8 cellular contexts compared by ENCODE assay signal in genomic region chr12:45415393-45415817, GRCh38.
A peak's percentile ranks its signal among the peaks of the same experiment; 100 is the strongest.
DNase-seq lines count a peak whose midpoint lies in the region; ATAC-seq, FAIRE-seq and TF ChIP-seq lines count a peak whose summit lies in the region.

No MANE protein-coding gene starts in this region.

- H3K79me2 ChIP-seq in keratinocyte (ENCODE audit: control insufficient read depth, insufficient read depth, low read length) = no peaks in the 10 kb centered on the region

- H3K27me3 Mint-ChIP-seq in activated CD8-positive, alpha-beta memory T cell treated with anti-CD3 and anti-CD28 coated beads, Interleukin-2, amount 10 ng/mL, durations not matched to agents 7 days and 5 days = no peaks in the 10 kb centered on the region

- no peaks in the 10 kb centered on the region for H3K27me3 ChIP-seq in keratinocyte (ENCODE audit: control insufficient read depth, extremely low read depth, insufficient read depth, low read length)

- no peak overlapping the region for H2AFZ ChIP-seq in keratinocyte (ENCODE audit: control insufficient read depth, low read length)

- H4K20me1 ChIP-seq in keratinocyte (ENCODE audit: control insufficient read depth, extremely low read depth, insufficient read depth, low read length) = no peaks in the 10 kb centered on the region

- H3K36me3 Mint-ChIP-seq in activated CD8-positive, alpha-beta memory T cell treated with anti-CD3 and anti-CD28 coated beads, Interleukin-2, amount 10 ng/mL, durations not matched to agents 7 days and 5 days = peaks cover 20% of the 10 kb centered on the region

- no peak overlapping the region for H3K27ac Mint-ChIP-seq in activated CD8-positive, alpha-beta memory T cell treated with anti-CD3 and anti-CD28 coated beads, Interleukin-2, amount 10 ng/mL, durations not matched to agents 7 days and 5 days

- H3K4me3 ChIP-seq in keratinocyte (ENCODE audit: control insufficient read depth in 2 of 3, extremely low read depth in 1 of 3, insufficient read depth in 2 of 3, low read depth in 1 of 3, low read length in 3 of 3) = no peak overlapping the region

- H3K36me3 ChIP-seq in keratinocyte (ENCODE audit: control insufficient read depth in 2 of 2, extremely low read depth in 1 of 2, insufficient read depth in 2 of 2, low read length in 2 of 2) = peaks cover 24 to 40% of the 10 kb centered on the region in 2 experiments

- peak overlapping the region; percentile 22 for H3K4me2 ChIP-seq in keratinocyte (ENCODE audit: control insufficient read depth, extremely low read depth, insufficient read depth, low read depth, low read length)

- peaks cover 9% of the 10 kb centered on the region for H3K4me1 Mint-ChIP-seq in activated CD8-positive, alpha-beta memory T cell treated with anti-CD3 and anti-CD28 coated beads, Interleukin-2, amount 10 ng/mL, durations not matched to agents 7 days and 5 days

- H3K9me1 ChIP-seq in keratinocyte (ENCODE audit: control insufficient read depth, extremely low read depth, insufficient read depth, low read length) = no peaks in the 10 kb centered on the region

- no peaks in the 10 kb centered on the region for H3K9me3 ChIP-seq in keratinocyte (ENCODE audit: control insufficient read depth, low read depth, low read length)

- H3K9me3 Mint-ChIP-seq in activated CD8-positive, alpha-beta memory T cell treated with anti-CD3 and anti-CD28 coated beads, Interleukin-2, amount 10 ng/mL, durations not matched to agents 7 days and 5 days (ENCODE audit: low read depth) = no peaks in the 10 kb centered on the region

- DNase-seq in Daoy (ENCODE audit: low read depth) (peak; percentile 98), keratinocyte (ENCODE audit: low read depth, low spot score) (peak; percentile 99), urothelium cell line (ENCODE audit: low spot score) (peak; percentile 86), NCI-H1694 treated with DMSO at 0.1 percent for 48 hours (lab: John Stamatoyannopoulos, UW) (no peak), caudate nucleus (lab: John Stamatoyannopoulos, UW) (no peak)
- DNase-seq in activated CD8-positive, alpha-beta memory T cell treated with anti-CD3 and anti-CD28 coated beads, Interleukin-2, amount 10 ng/mL, durations not matched to agents 7 days and 5 days = peak; percentile 71

- H3K27ac ChIP-seq in keratinocyte (ENCODE audit: control insufficient read depth, insufficient read depth, low read length) (peak overlapping the region; percentile 10), caudate nucleus (ENCODE audit: low read depth, low read length) (no peak overlapping the region)

- H3K4me3 Mint-ChIP-seq in activated CD8-positive, alpha-beta memory T cell treated with anti-CD3 and anti-CD28 coated beads, Interleukin-2, amount 10 ng/mL, durations not matched to agents 7 days and 5 days = no peak overlapping the region

- ATAC-seq in GM21367 (IDR thresholded peaks at IDR 0.05; ENCODE audit: unreplicated experiment) = peak; percentile 90
- peak; percentile 97 for ATAC-seq in HG03520 (IDR thresholded peaks at IDR 0.05; ENCODE audit: unreplicated experiment)
- peak; percentile 98 for ATAC-seq in activated CD8-positive, alpha-beta memory T cell treated with anti-CD3 and anti-CD28 coated beads, Interleukin-2, amount 10 ng/mL, durations not matched to agents 7 days and 5 days

- dilution Hi-C loops in keratinocyte (cut with MboI; ENCODE audit: extremely low pct_ligation_motif_present, low sequenced_read_pairs) = no loop called here

- CTCF ChIA-PET in activated CD8-positive, alpha-beta memory T cell treated with anti-CD3 and anti-CD28 coated beads, Interleukin-2, amount 10 ng/mL, durations not matched to agents 7 days and 5 days (lab: Charles Lee) = no interaction called here

- no peak overlapping the region for H3K9ac ChIP-seq in keratinocyte (ENCODE audit: control insufficient read depth, extremely low read depth, insufficient read depth, low read length)

- FAIRE-seq in keratinocyte (lab: Jason Lieb, UNC) (peak; percentile 99), urothelium cell line (lab: Jason Lieb, UNC) (peak; percentile 50)

- TF ChIP-seq CTCF in keratinocyte (optimal IDR thresholded peaks at IDR 0.05 in 1 of 3, IDR thresholded peaks at IDR 0.05 in 1 of 3, conservative IDR thresholded peaks at IDR 0.05 in 1 of 3; ENCODE audit: extremely low read depth in 1 of 3, insufficient read depth in 2 of 3, low read length in 3 of 3) = no peak

- peaks cover 5% of the 10 kb centered on the region for H3K4me1 ChIP-seq in keratinocyte (ENCODE audit: control insufficient read depth, extremely low read depth, insufficient read depth, low read length)

Comparison
In these comparisons a context has a peak if more than half of its experiments do, and no peak if none do; other contexts are left out.
1. DNase-seq: peak in Daoy (single experiment), activated CD8-positive, alpha-beta memory T cell treated with anti-CD3 and anti-CD28 coated beads, Interleukin-2, amount 10 ng/mL, durations not matched to agents 7 days and 5 days (single experiment), keratinocyte (single experiment) and urothelium cell line (single experiment); none in NCI-H1694 treated with DMSO at 0.1 percent for 48 hours (single experiment) and caudate nucleus (0 of 61).
2. Peak in every context shown above with its lines, with median percentiles within 50 percentile points of each other: ATAC-seq.